Comparison of ENCODE assay signal across 8 cellular contexts in genomic region chr12:113048716-113049127, GRCh38. TPM values are rescaled to one million over a fixed set of nuclear protein-coding genes. Genes with fewer than 3 reads are reported as not detected.
DNase-seq lines count a peak whose midpoint lies in the region; ATAC-seq and TF ChIP-seq lines count a peak whose summit lies in the region.

No MANE protein-coding gene starts in this region.

- H3K9me3 ChIP-seq in CD4-positive, CD25-positive, alpha-beta regulatory T cell (ENCODE audit: control insufficient read depth in 2 of 2, low read length in 2 of 2) = no peaks in the 10 kb centered on the region
- H3K9me3 ChIP-seq in mucosa of descending colon = no peaks in the 10 kb centered on the region

- peak; percentile 39 to 72 (median 65) for DNase-seq in CD4-positive, CD25-positive, alpha-beta regulatory T cell
- DNase-seq in NCI-H774 (lab: John Stamatoyannopoulos, UW) = peak; percentile 73
- DNase-seq in activated CD4-positive, alpha-beta T cell treated with anti-CD3 and anti-CD28 coated beads, Interleukin-2, amount 50 U/mL, for 48 hours = peak; percentile 53 to 70
- DNase-seq in effector CD8-positive, alpha-beta T cell (lab: John Stamatoyannopoulos, UW) = peak; percentile 34
- peak in 1 of 3 donors; percentile 85 for DNase-seq in mucosa of descending colon

- H3K4me1 ChIP-seq in CD4-positive, CD25-positive, alpha-beta regulatory T cell (ENCODE audit: control insufficient read depth, insufficient read depth, low read length, poor library complexity, severe bottlenecking) = peaks cover 5% of the 10 kb centered on the region
- no peaks in the 10 kb centered on the region for H3K4me1 ChIP-seq in mucosa of descending colon (ENCODE audit: low read depth)

- no peak overlapping the region for H3K4me3 ChIP-seq in CD4-positive, CD25-positive, alpha-beta regulatory T cell (ENCODE audit: low read depth, low read length)
- no peak overlapping the region for H3K4me3 ChIP-seq in mucosa of descending colon

- H3K27ac Mint-ChIP-seq in CD4-positive, CD25-positive, alpha-beta regulatory T cell = no peak overlapping the region
- no peak overlapping the region for H3K27ac Mint-ChIP-seq in stimulated activated memory B cell treated with anti-CD40 and anti-IgM and Interleukin-4, amounts not matched to agents 10 μg/mL and 1 μg/mL and 100 μg/mL, for 72 hours

- H3K4me3 Mint-ChIP-seq in CD4-positive, CD25-positive, alpha-beta regulatory T cell = no peak overlapping the region
- no peak overlapping the region for H3K4me3 Mint-ChIP-seq in stimulated activated memory B cell treated with anti-CD40 and anti-IgM and Interleukin-4, amounts not matched to agents 10 μg/mL and 1 μg/mL and 100 μg/mL, for 72 hours

- H3K36me3 ChIP-seq in CD4-positive, CD25-positive, alpha-beta regulatory T cell (ENCODE audit: control insufficient read depth, insufficient read depth, low read length) = no peaks in the 10 kb centered on the region
- no peaks in the 10 kb centered on the region for H3K36me3 ChIP-seq in mucosa of descending colon (ENCODE audit: low read depth)

- H3K27ac ChIP-seq in CD4-positive, CD25-positive, alpha-beta regulatory T cell (ENCODE audit: insufficient read depth, low read length, poor library complexity, severe bottlenecking) = no peak overlapping the region

- no peaks in the 10 kb centered on the region for H3K9me3 Mint-ChIP-seq in CD4-positive, CD25-positive, alpha-beta regulatory T cell
- H3K9me3 Mint-ChIP-seq in stimulated activated memory B cell treated with anti-CD40 and anti-IgM and Interleukin-4, amounts not matched to agents 10 μg/mL and 1 μg/mL and 100 μg/mL, for 72 hours = no peaks in the 10 kb centered on the region

- TF ChIP-seq CTCF in mucosa of descending colon (IDR thresholded peaks at IDR 0.05) = peak; percentile 78

- ATAC-seq in CD4-positive, CD25-positive, alpha-beta regulatory T cell (ENCODE audit: low read depth in 2 of 2) = peak; percentile 74 to 78
- ATAC-seq in HG02885 (IDR thresholded peaks at IDR 0.05; ENCODE audit: poor library complexity, unreplicated experiment) (peak; percentile 44), mucosa of descending colon (peak; percentile 91), GM18511 (IDR thresholded peaks at IDR 0.05; ENCODE audit: unreplicated experiment) (no peak)
- peak; percentile 76 for ATAC-seq in stimulated activated memory B cell treated with anti-CD40 and anti-IgM and Interleukin-4, amounts not matched to agents 10 μg/mL and 1 μg/mL and 100 μg/mL, for 72 hours

- peaks cover 8% of the 10 kb centered on the region for H3K27me3 Mint-ChIP-seq in CD4-positive, CD25-positive, alpha-beta regulatory T cell
- peaks cover 4% of the 10 kb centered on the region for H3K27me3 Mint-ChIP-seq in stimulated activated memory B cell treated with anti-CD40 and anti-IgM and Interleukin-4, amounts not matched to agents 10 μg/mL and 1 μg/mL and 100 μg/mL, for 72 hours

- H3K27me3 ChIP-seq in CD4-positive, CD25-positive, alpha-beta regulatory T cell (ENCODE audit: control insufficient read depth, insufficient read depth, low read length) = peaks cover 2% of the 10 kb centered on the region

- intact Hi-C loops in mucosa of descending colon (cut with DNase I, micrococcal nuclease) = loop anchor here (5.0 to 10.0 kb wide), 2 partner anchors 104 to 126 kb away; no protein-coding TSS in a partner anchor

- peaks cover 0 to 36% (median 14%) of the 10 kb centered on the region in 4 donors for H3K4me1 Mint-ChIP-seq in CD4-positive, CD25-positive, alpha-beta regulatory T cell
- peaks cover 51% of the 10 kb centered on the region for H3K4me1 Mint-ChIP-seq in stimulated activated memory B cell treated with anti-CD40 and anti-IgM and Interleukin-4, amounts not matched to agents 10 μg/mL and 1 μg/mL and 100 μg/mL, for 72 hours

- H3K36me3 Mint-ChIP-seq in CD4-positive, CD25-positive, alpha-beta regulatory T cell = no peaks in the 10 kb centered on the region
- no peaks in the 10 kb centered on the region for H3K36me3 Mint-ChIP-seq in stimulated activated memory B cell treated with anti-CD40 and anti-IgM and Interleukin-4, amounts not matched to agents 10 μg/mL and 1 μg/mL and 100 μg/mL, for 72 hours

RNA-seq across cellular contexts. Expression of gene DTX1, which starts 7.8 kb away (rescaled TPM):
- total RNA-seq in CD4-positive, CD25-positive, alpha-beta regulatory T cell = 7.8 TPM
- polyA plus RNA-seq in CD4-positive, CD25-positive, alpha-beta regulatory T cell = 1 to 10 TPM in 1 of 4 donors, under 1 TPM in 3; 0.64 to 1.1 (median 0.84) TPM
- 1 to 10 TPM in 2 of 3 donors, under 1 TPM in 1; 0.67 to 5.9 (median 1.6) TPM for total RNA-seq in mucosa of descending colon
